In genomic region chr4:119211856-119212250, GRCh38 we compare ENCODE assay signal across 8 cellular contexts. TPM values are rescaled to one million over a fixed set of nuclear protein-coding genes. Genes with fewer than 3 reads are reported as not detected.
A peak's percentile ranks its signal among the peaks of the same experiment; 100 is the strongest.
DNase-seq lines count a peak whose midpoint lies in the region; ATAC-seq, FAIRE-seq and TF ChIP-seq lines count a peak whose summit lies in the region.

No MANE protein-coding gene starts in this region.

- DNase-seq in CD4-positive, alpha-beta T cell: no peak
- no peak for DNase-seq in astrocyte (ENCODE audit: low read depth)
- peak; percentile 47 for DNase-seq in HepG2 (ENCODE audit: low spot score)
- no peak for DNase-seq in tibial nerve (ENCODE audit: low spot score in 2 of 2)
- DNase-seq in posterior vena cava (ENCODE audit: low spot score): no peak
- no peak for DNase-seq in mucosa of gallbladder (ENCODE audit: low spot score)

- H3K4me1 Mint-ChIP-seq in CD4-positive, alpha-beta T cell (ENCODE audit: low read depth): peaks cover 34% of the 10 kb centered on the region
- peaks cover 26% of the 10 kb centered on the region for H3K4me1 Mint-ChIP-seq in astrocyte (ENCODE audit: low read depth, unreplicated experiment)

- no peaks in the 10 kb centered on the region for H3K36me3 ChIP-seq in astrocyte (ENCODE audit: insufficient read depth, low read length)
- H3K36me3 ChIP-seq in HepG2 (replicated peaks in 1 of 2; ENCODE audit: control insufficient read depth in 1 of 2, insufficient read depth in 2 of 2, low read length in 2 of 2): no peaks in the 10 kb centered on the region
- H3K36me3 ChIP-seq in tibial nerve: peaks cover 0 to 7% (median 0%) of the 10 kb centered on the region in 3 donors

- H3K27ac Mint-ChIP-seq in CD4-positive, alpha-beta T cell: peak overlapping the region; percentile 96
- H3K27ac Mint-ChIP-seq in astrocyte (ENCODE audit: unreplicated experiment): peak overlapping the region; percentile 93

- no peaks in the 10 kb centered on the region for H3K27me3 ChIP-seq in CD4-positive, alpha-beta T cell (ENCODE audit: control insufficient read depth, insufficient read depth, low read length)
- H3K27me3 ChIP-seq in astrocyte (ENCODE audit: insufficient read depth, low read length): no peaks in the 10 kb centered on the region
- H3K27me3 ChIP-seq in HepG2 (ENCODE audit: control insufficient read depth in 1 of 2, insufficient read depth in 2 of 2, low read length in 2 of 2): no peaks in the 10 kb centered on the region; a peak in 1 of 5 replicates
- no peaks in the 10 kb centered on the region for H3K27me3 ChIP-seq in tibial nerve

- H3K79me2 ChIP-seq in astrocyte (ENCODE audit: insufficient read depth, low read length) (peaks cover 32% of the 10 kb centered on the region), HepG2 (ENCODE audit: insufficient read depth, low read length) (peaks cover 28% of the 10 kb centered on the region)

- TF ChIP-seq CTCF in CD4-positive, alpha-beta T cell (IDR thresholded peaks at IDR 0.05): no peak
- TF ChIP-seq CTCF in astrocyte (IDR thresholded peaks at IDR 0.05; ENCODE audit: insufficient read depth, low read depth, low read length) (no peak), HepG2 (CRISPR knock-in tag; IDR thresholded peaks at IDR 0.05) (no peak), tibial nerve (IDR thresholded peaks at IDR 0.05) (peak in 1 of 5 experiments; percentile 23)

- BruUV-seq in HepG2 (replicated peaks; lab: Mats Ljungman, UMichigan): TSS peak; percentile 96

- peaks cover 22% of the 10 kb centered on the region for H3K36me3 Mint-ChIP-seq in CD4-positive, alpha-beta T cell (ENCODE audit: low read depth)
- no peaks in the 10 kb centered on the region for H3K36me3 Mint-ChIP-seq in astrocyte (ENCODE audit: low read depth, unreplicated experiment)

- H3K9me3 Mint-ChIP-seq in CD4-positive, alpha-beta T cell: no peaks in the 10 kb centered on the region
- no peaks in the 10 kb centered on the region for H3K9me3 Mint-ChIP-seq in astrocyte (ENCODE audit: unreplicated experiment)

- no peak for TF ChIP-seq EP300 in HepG2 (IDR thresholded peaks at IDR 0.05; ENCODE audit: low read depth in 2 of 2, low read length in 2 of 2)
- no peak for TF ChIP-seq EP300 in HepG2 (CRISPR knock-in tag; IDR thresholded peaks at IDR 0.05; ENCODE audit: borderline replicate concordance)
- TF ChIP-seq EP300 in tibial nerve (IDR thresholded peaks at IDR 0.05): no peak

- H3K27ac ChIP-seq in CD4-positive, alpha-beta T cell (ENCODE audit: low read depth, low read length): peak overlapping the region; percentile 78
- H3K27ac ChIP-seq in astrocyte (ENCODE audit: low read depth, low read length): peak overlapping the region; percentile 89
- H3K27ac ChIP-seq in HepG2 (ENCODE audit: extremely low read length, insufficient read depth, low read length): peak overlapping the region; percentile 96
- peak overlapping the region; percentile 91 to 99 (median 94) for H3K27ac ChIP-seq in tibial nerve

- H2AFZ ChIP-seq in astrocyte (ENCODE audit: low read depth, low read length): peak overlapping the region; percentile 70
- H2AFZ ChIP-seq in HepG2 (ENCODE audit: low read length): peak overlapping the region; percentile 99

- H3K4me2 ChIP-seq in astrocyte (ENCODE audit: low read length): peak overlapping the region; percentile 85
- peak overlapping the region; percentile 90 for H3K4me2 ChIP-seq in HepG2 (ENCODE audit: low read depth, low read length)

- in situ Hi-C loops in HepG2 (cut with HindIII; ENCODE audit: extremely low pct_ligation_motif_present, low pct_unique_long_range_greater_than_20kb): loop anchor here (10.0 kb wide), 1 partner anchor 167 kb away; no protein-coding TSS in a partner anchor

- POLR2A ChIA-PET in CD4-positive, alpha-beta T cell (lab: Charles Lee): interaction anchor here (0.8 to 4.4 kb wide), 13 partner anchors 13 to 361 kb away, joined by 3 to 48 read pairs (median 5); a partner anchor contains a TSS
- POLR2A ChIA-PET in HepG2 (lab: Yijun Ruan, JAX): interaction anchor here (0.8 to 3.1 kb wide), 10 partner anchors 13 to 855 kb away, joined by 3 to 30 read pairs (median 4); partner anchors contain the start of gene MAD2L1

- intact Hi-C loops in CD4-positive, alpha-beta T cell (cut with DNase I, micrococcal nuclease): loop anchor here (1.0 to 10.0 kb wide), 9 partner anchors 21 to 377 kb away; partner anchors contain the start of gene SEC24D (in 1 of the 2)
- intact Hi-C loops in HepG2 (cut with micrococcal nuclease; ENCODE audit: unreplicated experiment) (loop anchor here (5.0 to 10.0 kb wide), 3 partner anchors 40 to 243 kb away; no protein-coding TSS in a partner anchor), posterior vena cava (cut with DNase I) (loop anchor here (5.0 to 10.0 kb wide), 2 partner anchors 167 to 170 kb away; no protein-coding TSS in a partner anchor)

- TF ChIP-seq RAD21 in HepG2 (CRISPR knock-in tag; IDR thresholded peaks at IDR 0.05): no peak; the same call in 1 of the 2 replicates

- 0% methylated on average over 12 of the region's 13 CpGs for WGBS in HepG2 (ENCODE audit: low lambda C conversion rate)
- 1% methylated on average over 13 of the region's 13 CpGs for WGBS in tibial nerve, 2 donors

- no peaks in the 10 kb centered on the region for H3K9me3 ChIP-seq in CD4-positive, alpha-beta T cell (ENCODE audit: control insufficient read depth, low read length)
- H3K9me3 ChIP-seq in astrocyte (ENCODE audit: insufficient read depth, low read depth, low read length): no peaks in the 10 kb centered on the region
- no peaks in the 10 kb centered on the region for H3K9me3 ChIP-seq in HepG2 (ENCODE audit: low read length)
- H3K9me3 ChIP-seq in tibial nerve: no peaks in the 10 kb centered on the region

- no peak for ATAC-seq in CD4-positive, alpha-beta T cell (ENCODE audit: poor library complexity)
- peak; percentile 14 for ATAC-seq in GM19438 (IDR thresholded peaks at IDR 0.05; ENCODE audit: low read depth, unreplicated experiment)
- ATAC-seq in HG03521 (IDR thresholded peaks at IDR 0.05; ENCODE audit: unreplicated experiment): peak; percentile 14
- no peak; the same call in 2 of the 3 replicates for ATAC-seq in HepG2

- peak; percentile 9 for FAIRE-seq in astrocyte (lab: Jason Lieb, UNC)
- no peak for FAIRE-seq in HepG2 (lab: Jason Lieb, UNC)

- peak overlapping the region; percentile 94 for H3K4me3 Mint-ChIP-seq in CD4-positive, alpha-beta T cell
- H3K4me3 Mint-ChIP-seq in astrocyte (ENCODE audit: unreplicated experiment): peak overlapping the region; percentile 88

- CTCF ChIA-PET in CD4-positive, alpha-beta T cell (lab: Charles Lee): interaction anchor here (1.2 to 2.1 kb wide), 5 partner anchors 10 to 103 kb away, joined by 3 to 10 read pairs (median 5); a partner anchor contains a TSS
- CTCF ChIA-PET in HepG2 (lab: Yijun Ruan, JAX; ENCODE audit: low intra/inter-chr PET ratio, low total read pairs): no interaction called here

- H3K27me3 Mint-ChIP-seq in CD4-positive, alpha-beta T cell: no peaks in the 10 kb centered on the region
- no peaks in the 10 kb centered on the region for H3K27me3 Mint-ChIP-seq in astrocyte (ENCODE audit: low read depth, unreplicated experiment)

- H3K4me1 ChIP-seq in astrocyte (ENCODE audit: insufficient read depth, low read length): peaks cover 14% of the 10 kb centered on the region
- peaks cover 19% of the 10 kb centered on the region for H3K4me1 ChIP-seq in HepG2 (ENCODE audit: insufficient read depth, low read length)
- peaks cover 0 to 40% (median 15%) of the 10 kb centered on the region in 4 donors for H3K4me1 ChIP-seq in tibial nerve

- H3K9ac ChIP-seq in astrocyte (ENCODE audit: low read length) (peak overlapping the region; percentile 93), HepG2 (ENCODE audit: insufficient read depth, low read depth, low read length) (peak overlapping the region; percentile 97)

- no peaks in the 10 kb centered on the region for H4K20me1 ChIP-seq in astrocyte (ENCODE audit: insufficient read depth, low read length)
- H4K20me1 ChIP-seq in HepG2 (ENCODE audit: insufficient read depth, low read length): no peaks in the 10 kb centered on the region

- peak overlapping the region; percentile 92 for H3K4me3 ChIP-seq in astrocyte (ENCODE audit: insufficient read depth, low read depth, low read length)
- H3K4me3 ChIP-seq in HepG2 (replicated peaks in 1 of 3; ENCODE audit: insufficient read depth in 1 of 3, low read depth in 2 of 3, low read length in 3 of 3): peak overlapping the region; percentile 74 to 84 (median 76)
- H3K4me3 ChIP-seq in tibial nerve: peak overlapping the region; percentile 63 to 95 (median 93)

- TF ChIP-seq POLR2A in HepG2 (IDR thresholded peaks at IDR 0.05; ENCODE audit: insufficient read depth in 1 of 2, low read depth in 2 of 2, low read length in 2 of 2) (no peak), tibial nerve (IDR thresholded peaks at IDR 0.05) (no peak)

TF ChIP-seq in HepG2, 621 proteins besides CTCF, POLR2A, EP300 and RAD21 (continues in another document):
- TF ChIP-seq ZNF670 (CRISPR knock-in tag; IDR thresholded peaks at IDR 0.05; ENCODE audit: borderline replicate concordance): 0 out of 2 replicates have a peak, but pooled peaks have one; percentile 46

RNA-seq across cellular contexts. Expression of gene USP53, which starts 0.7 kb away (rescaled TPM):
- total RNA-seq in CD4-positive, alpha-beta T cell: 10 to 100 TPM; 15.1 to 15.5 TPM
- total RNA-seq in astrocyte (24.9 and 32.3 TPM in 2 replicates), HepG2 (2016; rRNA removed; fragmentation: Illumina TruSeq; extraction: Trizol) (8.1 and 11.0 TPM in 2 replicates), tibial nerve (100 to 1,000 TPM; 549 to 892 (median 654) TPM), posterior vena cava (100 to 1,000 TPM in 1 of 2 donors, 10 to 100 TPM in 1; 87.6 to 134 TPM), mucosa of gallbladder (21.7 TPM)
- total RNA-seq in HepG2 (2016; cell fraction: cytosol; rRNA removed; fragmentation: Illumina TruSeq; extraction: Trizol; ENCODE audit: low read depth): 5.4 TPM in 2 replicates
- total RNA-seq in HepG2 (2016; cell fraction: insoluble cytoplasmic fraction; rRNA removed; fragmentation: Illumina TruSeq; extraction: Trizol): 8.5 and 11.3 TPM in 2 replicates
- total RNA-seq in HepG2 (2016; cell fraction: membrane; rRNA removed; fragmentation: Illumina TruSeq; extraction: Trizol): 5.1 and 6.2 TPM in 2 replicates
- 15.7 and 16.5 TPM in 2 replicates for total RNA-seq in HepG2 (2016; cell fraction: nucleus; rRNA removed; fragmentation: Illumina TruSeq; extraction: Trizol)
- polyA plus RNA-seq in HepG2 (2011; rRNA removed): 5.0 and 5.3 TPM in 2 replicates
- polyA plus RNA-seq in HepG2 (2011; cell fraction: cytosol; rRNA removed): 1.6 and 3.2 TPM in 2 replicates
- polyA plus RNA-seq in HepG2 (2011; cell fraction: nucleus; rRNA removed): 5.7 and 7.2 TPM in 2 replicates
- 7.1 and 8.2 TPM in 2 replicates for polyA plus RNA-seq in HepG2 (2012)
- polyA plus RNA-seq in HepG2 (2016; cell fraction: cytosol; fragmentation: Illumina TruSeq; extraction: Trizol; ENCODE audit: low read depth): 0.27 and 0.62 TPM in 2 replicates
- 6.9 and 7.3 TPM in 2 replicates for polyA plus RNA-seq in HepG2 (2016; cell fraction: insoluble cytoplasmic fraction; fragmentation: Illumina TruSeq; extraction: Trizol; ENCODE audit: low read depth)
- 0.99 and 1.7 TPM in 2 replicates for polyA plus RNA-seq in HepG2 (2016; cell fraction: membrane; fragmentation: Illumina TruSeq; extraction: Trizol; ENCODE audit: low read depth)
- 14.4 and 17.1 TPM in 2 replicates for polyA plus RNA-seq in HepG2 (2016; cell fraction: nucleus; fragmentation: Illumina TruSeq; extraction: Trizol; ENCODE audit: insufficient read depth, low read depth)
- polyA minus RNA-seq in HepG2 (2011; rRNA and poly(A)+ RNA removed; ENCODE audit: low replicate concordance): 5.6 and 6.6 TPM in 2 replicates
- 11.4 and 12.8 TPM in 2 replicates for polyA minus RNA-seq in HepG2 (2011; cell fraction: cytosol; rRNA and poly(A)+ RNA removed)
- polyA minus RNA-seq in HepG2 (2011; cell fraction: nucleus; rRNA and poly(A)+ RNA removed): 35.3 and 39.8 TPM in 2 replicates

Comparison
In these comparisons a context has a peak if more than half of its experiments do, and no peak if none do; other contexts are left out.
1. ATAC-seq: peak in GM19438 (single experiment) and HG03521 (single experiment); none in CD4-positive, alpha-beta T cell (single experiment) and HepG2 (single experiment).
2. RNA of gene USP53, which starts 0.7 kb away (total RNA-seq): 549 to 892 TPM in tibial nerve; 87.6 to 134 TPM in posterior vena cava, 24.9 to 32.3 TPM in astrocyte, 21.7 TPM in mucosa of gallbladder (single experiment), 15.1 to 15.5 TPM in CD4-positive, alpha-beta T cell and 5.1 to 16.5 TPM in HepG2; every median in the first group is over 4 times any median in the second.
3. Peak in every context shown above with its lines, with median percentiles within 50 percentile points of each other: H3K27ac ChIP-seq and H3K4me3 ChIP-seq.